Comparison of ENCODE assay signal across 15 cellular contexts in genomic region chr13:34933349-34933748, GRCh38.
"Had no signal": no experiment of that assay in that cellular context is flagged by ENCODE, and none has a peak within 500 bp of the region (broad histone marks: within the 10 kb centered on the region; RNA-seq: fewer than 3 reads in every experiment).

No MANE protein-coding gene starts in this region.

- H3K4me1 ChIP-seq: breast epithelium had no signal

- H3K27me3 ChIP-seq: breast epithelium had no signal

- H3K4me1 Mint-ChIP-seq: activated CD4-positive, alpha-beta T cell treated with anti-CD3 and anti-CD28 coated beads for 36 hours; nephron progenitor cell had no signal

- ATAC-seq: activated CD4-positive, alpha-beta T cell treated with anti-CD3 and anti-CD28 coated beads for 36 hours; activated CD8-positive, alpha-beta T cell treated with anti-CD3 and anti-CD28 coated beads for 36 hours had no signal

- H3K27ac Mint-ChIP-seq: activated CD4-positive, alpha-beta T cell treated with anti-CD3 and anti-CD28 coated beads for 36 hours; activated CD8-positive, alpha-beta T cell treated with anti-CD3 and anti-CD28 coated beads for 36 hours; endodermal cell; nephron progenitor cell; type B pancreatic cell had no signal

- H3K36me3 Mint-ChIP-seq: type B pancreatic cell had no signal

- H3K4me3 Mint-ChIP-seq: activated CD4-positive, alpha-beta T cell treated with anti-CD3 and anti-CD28 coated beads for 36 hours; activated CD8-positive, alpha-beta T cell treated with anti-CD3 and anti-CD28 coated beads for 36 hours; endodermal cell; nephron progenitor cell; type B pancreatic cell had no signal

- H3K9me3 Mint-ChIP-seq: activated CD8-positive, alpha-beta T cell treated with anti-CD3 and anti-CD28 coated beads for 36 hours; endodermal cell; nephron progenitor cell; type B pancreatic cell had no signal

- H3K9me3 ChIP-seq: breast epithelium had no signal

- DNase-seq: activated CD4-positive, alpha-beta T cell treated with anti-CD3 and anti-CD28 coated beads for 36 hours; activated CD8-positive, alpha-beta memory T cell treated with anti-CD3 and anti-CD28 coated beads, Interleukin-2, amount 50 U/mL, for 48 hours; activated CD8-positive, alpha-beta T cell treated with anti-CD3 and anti-CD28 coated beads for 36 hours; activated naive CD4-positive, alpha-beta T cell; aorta; dermis blood vessel endothelial cell; endodermal cell; hypothalamus; kidney glomerular epithelial cell; mesendoderm; nephron progenitor cell; stimulated activated CD4-positive, alpha-beta T cell treated with anti-CD3 and anti-CD28 coated beads, Interleukin-12 subunit alpha, Interleukin-12 subunit beta, amount 100 ng/mL, for 4 hours; stimulated activated naive CD4-positive, alpha-beta T cell treated with Interleukin-2 at 50 U/mL for 16 hours had no signal

- H3K4me3 ChIP-seq: breast epithelium had no signal

- H3K36me3 ChIP-seq: breast epithelium had no signal

- H3K27ac ChIP-seq: breast epithelium had no signal
